In the genomic region with DNA sequence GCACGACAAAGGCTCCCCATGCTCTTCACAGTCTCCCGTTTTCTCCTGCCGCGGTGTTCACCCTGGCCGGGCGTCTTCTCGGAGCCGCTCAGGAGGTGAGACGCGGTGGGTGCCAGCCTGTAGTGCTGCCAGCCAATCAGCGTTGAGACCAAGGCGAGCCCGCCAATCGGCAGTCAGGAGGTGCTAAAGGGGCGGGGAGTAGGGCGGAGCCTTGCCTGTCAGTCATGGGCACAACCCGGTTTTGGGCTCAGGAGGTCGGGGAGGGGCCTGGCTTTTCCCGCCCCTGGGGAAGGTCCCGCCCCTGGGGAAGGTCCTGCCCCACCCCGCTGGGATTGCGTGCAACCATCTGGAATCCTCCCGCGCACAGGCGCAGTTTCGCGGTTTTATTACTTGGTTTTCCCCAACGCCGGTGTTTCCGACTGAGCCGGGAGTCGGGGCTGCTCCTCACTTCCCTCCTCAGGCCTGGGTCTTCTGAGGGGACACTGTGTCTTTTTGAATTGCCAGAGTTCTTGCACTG, we compare ENCODE assay signal across 8 cellular contexts. TPM values are rescaled to one million over a fixed set of nuclear protein-coding genes. Genes with fewer than 3 reads are reported as not detected.
DNase-seq lines count a peak whose midpoint lies in the region; ATAC-seq and TF ChIP-seq lines count a peak whose summit lies in the region.

A gene (minus strand): TSS at position 92 of the 517 bp plus-strand sequence. CDS start 1,421 bp downstream, outside the sequence.

- no peak within 1 kb of the TSS for H3K27ac ChIP-seq in A673 (ENCODE audit: low read depth, low read length, poor library complexity, severe bottlenecking)

- H3K4me3 ChIP-seq in A673 (ENCODE audit: low read depth, low read length, poor library complexity, severe bottlenecking) (peak within 1 kb of the TSS; percentile 27), choroid plexus epithelial cell (ENCODE audit: low read depth, low read length) (peak within 1 kb of the TSS; percentile 53)

- no TSS peak for BruUV-seq in A673 (replicated peaks; lab: Mats Ljungman, UMichigan)

- ATAC-seq in GM18870 (IDR thresholded peaks at IDR 0.05; ENCODE audit: unreplicated experiment) (peak; percentile 87), HG03159 (IDR thresholded peaks at IDR 0.05; ENCODE audit: unreplicated experiment) (peak; percentile 94)
- peak; percentile 97 for ATAC-seq in activated CD4-positive, alpha-beta T cell treated with anti-CD3 and anti-CD28 coated beads for 36 hours

- POLR2A ChIA-PET in A673 (lab: Charles Lee; ENCODE audit: low non-redundant PET): no interaction called here
- POLR2A ChIA-PET in activated CD4-positive, alpha-beta T cell treated with anti-CD3 and anti-CD28 coated beads for 36 hours (lab: Charles Lee): no interaction called here

- H3K27me3 ChIP-seq in A673 (replicated peaks; ENCODE audit: insufficient read depth, low read depth, low read length, poor library complexity): no peaks in the 10 kb centered on the region

- peak within 1 kb of the TSS; percentile 82 for H3K27ac Mint-ChIP-seq in activated CD4-positive, alpha-beta T cell treated with anti-CD3 and anti-CD28 coated beads for 36 hours

- no peak for TF ChIP-seq CTCF in A673 (conservative IDR thresholded peaks at IDR 0.05; ENCODE audit: low read depth, low read length)
- no peak for TF ChIP-seq CTCF in choroid plexus epithelial cell (conservative IDR thresholded peaks at IDR 0.05; ENCODE audit: low read depth, low read length)

- peaks cover 28% of the 10 kb centered on the region for H3K4me1 Mint-ChIP-seq in activated CD4-positive, alpha-beta T cell treated with anti-CD3 and anti-CD28 coated beads for 36 hours

- H3K4me3 Mint-ChIP-seq in activated CD4-positive, alpha-beta T cell treated with anti-CD3 and anti-CD28 coated beads for 36 hours: peak within 1 kb of the TSS; percentile 78

- H3K36me3 ChIP-seq in A673 (ENCODE audit: insufficient read depth, low read length, poor library complexity, severe bottlenecking): no peaks in the 10 kb centered on the region

- H3K27me3 Mint-ChIP-seq in activated CD4-positive, alpha-beta T cell treated with anti-CD3 and anti-CD28 coated beads for 36 hours: peaks cover 11% of the 10 kb centered on the region

- H3K36me3 Mint-ChIP-seq in activated CD4-positive, alpha-beta T cell treated with anti-CD3 and anti-CD28 coated beads for 36 hours (ENCODE audit: low read depth): no peaks in the 10 kb centered on the region

- peaks cover 17% of the 10 kb centered on the region for H3K4me1 ChIP-seq in A673 (ENCODE audit: insufficient read depth, low read length, poor library complexity, severe bottlenecking)

- CTCF ChIA-PET in A673 (lab: Charles Lee): no interaction called here
- CTCF ChIA-PET in activated CD4-positive, alpha-beta T cell treated with anti-CD3 and anti-CD28 coated beads for 36 hours (lab: Charles Lee): interaction anchor here (0.7 kb wide), 1 partner anchor 13 kb away, joined by 3 read pairs; no protein-coding TSS in a partner anchor

- no peaks in the 10 kb centered on the region for H3K9me3 ChIP-seq in A673 (ENCODE audit: low read depth, low read length, poor library complexity, severe bottlenecking)

- DNase-seq in A673 (ENCODE audit: low spot score) (peak; percentile 95), NCI-H345 treated with DMSO at 0.1 percent for 48 hours (lab: John Stamatoyannopoulos, UW; ENCODE audit: unreplicated experiment) (peak; percentile 44), choroid plexus epithelial cell (ENCODE audit: low read depth) (peak; percentile 97), kidney tubule cell (ENCODE audit: low spot score) (peak; percentile 97)
- DNase-seq in activated CD4-positive, alpha-beta T cell treated with anti-CD3 and anti-CD28 coated beads for 36 hours: peak; percentile 99
- peak; percentile 99 for DNase-seq in stimulated activated CD4-positive, alpha-beta T cell treated with anti-CD3 and anti-CD28 coated beads, Interleukin-15, amount 100 ng/mL, for 24 hours

- no peaks in the 10 kb centered on the region for H3K9me3 Mint-ChIP-seq in activated CD4-positive, alpha-beta T cell treated with anti-CD3 and anti-CD28 coated beads for 36 hours (ENCODE audit: low read depth)

- intact Hi-C loops in A673 (cut with micrococcal nuclease; ENCODE audit: unreplicated experiment): no loop called here
- intact Hi-C loops in activated CD4-positive, alpha-beta T cell treated with anti-CD3 and anti-CD28 coated beads for 36 hours (cut with DNase I, micrococcal nuclease): loop anchor here (1.0 to 2.0 kb wide), 8 partner anchors 30 to 391 kb away; a partner anchor contains a TSS

RNA-seq across cellular contexts. Expression of the gene that starts here (rescaled TPM):
- total RNA-seq in A673 (2021): not detected in 2 replicates
- not detected for total RNA-seq in activated CD4-positive, alpha-beta T cell treated with anti-CD3 and anti-CD28 coated beads for 36 hours

Comparison
In these comparisons a context has a peak if more than half of its experiments do, and no peak if none do; other contexts are left out.
1. Peak in DNase-seq and H3K4me3 ChIP-seq in A673; RNA of the gene not detected or under 1 TPM.
2. Peak in DNase-seq and ATAC-seq in activated CD4-positive, alpha-beta T cell treated with anti-CD3 and anti-CD28 coated beads for 36 hours; RNA of the gene not detected or under 1 TPM.
3. DNase-seq: peak in every context shown above with its lines; median percentile 99 in activated CD4-positive, alpha-beta T cell treated with anti-CD3 and anti-CD28 coated beads for 36 hours; 99 in stimulated activated CD4-positive, alpha-beta T cell treated with anti-CD3 and anti-CD28 coated beads, Interleukin-15, amount 100 ng/mL, for 24 hours; 97 in choroid plexus epithelial cell; 97 in kidney tubule cell; 95 in A673; 44 in NCI-H345 treated with DMSO at 0.1 percent for 48 hours.